ENCODE assay signal across 1 cellular context in the genomic region with DNA sequence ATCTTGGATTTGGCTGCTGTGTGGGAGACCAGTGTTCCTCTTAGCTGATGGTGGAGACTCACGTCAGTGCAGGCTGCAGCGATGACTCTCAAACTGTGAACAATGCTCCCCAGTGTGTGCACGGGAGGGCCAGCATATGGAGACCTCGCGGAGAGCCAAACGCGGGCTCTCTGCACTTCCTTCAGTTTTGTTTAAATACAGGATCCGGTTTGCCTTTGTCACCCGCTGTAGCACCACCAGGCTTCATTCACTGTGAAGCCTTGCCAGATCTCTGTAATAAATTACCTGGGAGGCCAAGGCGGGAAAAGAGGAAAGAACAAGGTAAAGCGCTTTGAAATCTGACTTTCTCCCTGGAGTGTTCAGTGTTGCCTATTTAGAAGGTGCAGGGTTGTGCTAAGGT.
TF ChIP-seq lines count a peak whose summit lies in the region.

No MANE protein-coding gene starts in this region.

TF ChIP-seq in HepG2, 621 proteins besides CTCF, POLR2A, EP300 and RAD21 (continued from another document and continues in another):
- no peak for TF ChIP-seq CREB1 (IDR thresholded peaks at IDR 0.05)
- TF ChIP-seq CREB1 (CRISPR knock-in tag; IDR thresholded peaks at IDR 0.05) = no peak; the same call in 1 of the 2 replicates
- TF ChIP-seq, protein P1, sequence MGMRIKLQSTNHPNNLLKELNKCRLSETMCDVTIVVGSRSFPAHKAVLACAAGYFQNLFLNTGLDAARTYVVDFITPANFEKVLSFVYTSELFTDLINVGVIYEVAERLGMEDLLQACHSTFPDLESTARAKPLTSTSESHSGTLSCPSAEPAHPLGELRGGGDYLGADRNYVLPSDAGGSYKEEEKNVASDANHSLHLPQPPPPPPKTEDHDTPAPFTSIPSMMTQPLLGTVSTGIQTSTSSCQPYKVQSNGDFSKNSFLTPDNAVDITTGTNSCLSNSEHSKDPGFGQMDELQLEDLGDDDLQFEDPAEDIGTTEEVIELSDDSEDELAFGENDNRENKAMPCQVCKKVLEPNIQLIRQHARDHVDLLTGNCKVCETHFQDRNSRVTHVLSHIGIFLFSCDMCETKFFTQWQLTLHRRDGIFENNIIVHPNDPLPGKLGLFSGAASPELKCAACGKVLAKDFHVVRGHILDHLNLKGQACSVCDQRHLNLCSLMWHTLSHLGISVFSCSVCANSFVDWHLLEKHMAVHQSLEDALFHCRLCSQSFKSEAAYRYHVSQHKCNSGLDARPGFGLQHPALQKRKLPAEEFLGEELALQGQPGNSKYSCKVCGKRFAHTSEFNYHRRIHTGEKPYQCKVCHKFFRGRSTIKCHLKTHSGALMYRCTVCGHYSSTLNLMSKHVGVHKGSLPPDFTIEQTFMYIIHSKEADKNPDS (CRISPR knock-in tag; IDR thresholded peaks at IDR 0.05) = no peak
- TF ChIP-seq HOXD1 (CRISPR knock-in tag; IDR thresholded peaks at IDR 0.05) = no peak
- TF ChIP-seq ZNF431 (CRISPR knock-in tag; IDR thresholded peaks at IDR 0.05; ENCODE audit: borderline replicate concordance, low read depth) = no peak
- no peak for TF ChIP-seq ZNF883 (CRISPR knock-in tag; IDR thresholded peaks at IDR 0.05; ENCODE audit: not compliant biosample characterization)
- TF ChIP-seq, protein P2, sequence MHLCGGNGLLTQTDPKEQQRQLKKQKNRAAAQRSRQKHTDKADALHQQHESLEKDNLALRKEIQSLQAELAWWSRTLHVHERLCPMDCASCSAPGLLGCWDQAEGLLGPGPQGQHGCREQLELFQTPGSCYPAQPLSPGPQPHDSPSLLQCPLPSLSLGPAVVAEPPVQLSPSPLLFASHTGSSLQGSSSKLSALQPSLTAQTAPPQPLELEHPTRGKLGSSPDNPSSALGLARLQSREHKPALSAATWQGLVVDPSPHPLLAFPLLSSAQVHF (CRISPR knock-in tag; IDR thresholded peaks at IDR 0.05) = no peak
- TF ChIP-seq POLR2AphosphoS5 (IDR thresholded peaks at IDR 0.05; ENCODE audit: low read depth, low read length) = no peak
- no peak for TF ChIP-seq TSC22D2 (CRISPR knock-in tag; IDR thresholded peaks at IDR 0.05; ENCODE audit: borderline replicate concordance)
- TF ChIP-seq ZNF768 (CRISPR knock-in tag; IDR thresholded peaks at IDR 0.05) = no peak
- no peak for TF ChIP-seq BRD4 (CRISPR knock-in tag; IDR thresholded peaks at IDR 0.05)
- no peak for TF ChIP-seq FOXO1 (CRISPR knock-in tag; IDR thresholded peaks at IDR 0.05)
- no peak for TF ChIP-seq ATF7 (IDR thresholded peaks at IDR 0.05)
- no peak for TF ChIP-seq ATF7 (CRISPR knock-in tag; IDR thresholded peaks at IDR 0.05)
- TF ChIP-seq THAP11 (CRISPR knock-in tag; IDR thresholded peaks at IDR 0.05) = 0 out of 2 replicates have a peak, but pooled peaks have one; percentile 12
- TF ChIP-seq, protein P3, sequence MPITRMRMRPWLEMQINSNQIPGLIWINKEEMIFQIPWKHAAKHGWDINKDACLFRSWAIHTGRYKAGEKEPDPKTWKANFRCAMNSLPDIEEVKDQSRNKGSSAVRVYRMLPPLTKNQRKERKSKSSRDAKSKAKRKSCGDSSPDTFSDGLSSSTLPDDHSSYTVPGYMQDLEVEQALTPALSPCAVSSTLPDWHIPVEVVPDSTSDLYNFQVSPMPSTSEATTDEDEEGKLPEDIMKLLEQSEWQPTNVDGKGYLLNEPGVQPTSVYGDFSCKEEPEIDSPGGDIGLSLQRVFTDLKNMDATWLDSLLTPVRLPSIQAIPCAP (CRISPR knock-in tag; IDR thresholded peaks at IDR 0.05; ENCODE audit: low read depth) = no peak
- TF ChIP-seq, protein P4, sequence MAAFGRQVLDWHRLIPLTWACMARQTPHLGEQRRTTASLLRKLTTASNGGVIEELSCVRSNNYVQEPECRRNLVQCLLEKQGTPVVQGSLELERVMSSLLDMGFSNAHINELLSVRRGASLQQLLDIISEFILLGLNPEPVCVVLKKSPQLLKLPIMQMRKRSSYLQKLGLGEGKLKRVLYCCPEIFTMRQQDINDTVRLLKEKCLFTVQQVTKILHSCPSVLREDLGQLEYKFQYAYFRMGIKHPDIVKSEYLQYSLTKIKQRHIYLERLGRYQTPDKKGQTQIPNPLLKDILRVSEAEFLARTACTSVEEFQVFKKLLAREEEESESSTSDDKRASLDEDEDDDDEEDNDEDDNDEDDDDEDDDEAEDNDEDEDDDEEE (CRISPR knock-in tag; IDR thresholded peaks at IDR 0.05) = no peak
- TF ChIP-seq, protein P5, sequence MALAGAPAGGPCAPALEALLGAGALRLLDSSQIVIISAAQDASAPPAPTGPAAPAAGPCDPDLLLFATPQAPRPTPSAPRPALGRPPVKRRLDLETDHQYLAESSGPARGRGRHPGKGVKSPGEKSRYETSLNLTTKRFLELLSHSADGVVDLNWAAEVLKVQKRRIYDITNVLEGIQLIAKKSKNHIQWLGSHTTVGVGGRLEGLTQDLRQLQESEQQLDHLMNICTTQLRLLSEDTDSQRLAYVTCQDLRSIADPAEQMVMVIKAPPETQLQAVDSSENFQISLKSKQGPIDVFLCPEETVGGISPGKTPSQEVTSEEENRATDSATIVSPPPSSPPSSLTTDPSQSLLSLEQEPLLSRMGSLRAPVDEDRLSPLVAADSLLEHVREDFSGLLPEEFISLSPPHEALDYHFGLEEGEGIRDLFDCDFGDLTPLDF (CRISPR knock-in tag; IDR thresholded peaks at IDR 0.05) = peak; percentile 73
- no peak for TF ChIP-seq MZF1 (CRISPR knock-in tag; IDR thresholded peaks at IDR 0.05; ENCODE audit: borderline replicate concordance)
- TF ChIP-seq AGO1 (IDR thresholded peaks at IDR 0.05; ENCODE audit: low read depth, low read length, poor library complexity, severe bottlenecking) = no peak
- no peak for TF ChIP-seq ZNF777 (CRISPR knock-in tag; IDR thresholded peaks at IDR 0.05)
- TF ChIP-seq PPARG (CRISPR knock-in tag; conservative IDR thresholded peaks at IDR 0.05) = 0 out of 2 replicates have a peak, but pooled peaks have one; percentile 48
- no peak for TF ChIP-seq ZBTB7A (CRISPR knock-in tag; IDR thresholded peaks at IDR 0.05)
- no peak for TF ChIP-seq ZNF446 (CRISPR knock-in tag; IDR thresholded peaks at IDR 0.05)
- no peak for TF ChIP-seq ZNF879 (CRISPR knock-in tag; IDR thresholded peaks at IDR 0.05)
- no peak for TF ChIP-seq ARNT (IDR thresholded peaks at IDR 0.05)
- no peak for TF ChIP-seq TBX3 (IDR thresholded peaks at IDR 0.05; ENCODE audit: borderline replicate concordance)
- TF ChIP-seq ARID2 (CRISPR knock-in tag; IDR thresholded peaks at IDR 0.05; ENCODE audit: borderline replicate concordance) = no peak
- TF ChIP-seq ZNF850 (CRISPR knock-in tag; conservative IDR thresholded peaks at IDR 0.05) = no peak
- TF ChIP-seq, protein P6, sequence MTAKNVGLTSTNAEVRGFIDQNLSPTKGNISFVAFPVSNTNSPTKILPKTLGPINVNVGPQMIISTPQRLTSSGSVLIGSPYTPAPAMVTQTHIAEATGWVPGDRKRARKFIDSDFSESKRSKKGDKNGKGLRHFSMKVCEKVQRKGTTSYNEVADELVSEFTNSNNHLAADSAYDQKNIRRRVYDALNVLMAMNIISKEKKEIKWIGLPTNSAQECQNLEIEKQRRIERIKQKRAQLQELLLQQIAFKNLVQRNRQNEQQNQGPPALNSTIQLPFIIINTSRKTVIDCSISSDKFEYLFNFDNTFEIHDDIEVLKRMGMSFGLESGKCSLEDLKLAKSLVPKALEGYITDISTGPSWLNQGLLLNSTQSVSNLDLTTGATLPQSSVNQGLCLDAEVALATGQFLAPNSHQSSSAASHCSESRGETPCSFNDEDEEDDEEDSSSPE (CRISPR knock-in tag; IDR thresholded peaks at IDR 0.05) = peak; percentile 66; the same call in 1 of the 2 replicates
- TF ChIP-seq, protein P7, sequence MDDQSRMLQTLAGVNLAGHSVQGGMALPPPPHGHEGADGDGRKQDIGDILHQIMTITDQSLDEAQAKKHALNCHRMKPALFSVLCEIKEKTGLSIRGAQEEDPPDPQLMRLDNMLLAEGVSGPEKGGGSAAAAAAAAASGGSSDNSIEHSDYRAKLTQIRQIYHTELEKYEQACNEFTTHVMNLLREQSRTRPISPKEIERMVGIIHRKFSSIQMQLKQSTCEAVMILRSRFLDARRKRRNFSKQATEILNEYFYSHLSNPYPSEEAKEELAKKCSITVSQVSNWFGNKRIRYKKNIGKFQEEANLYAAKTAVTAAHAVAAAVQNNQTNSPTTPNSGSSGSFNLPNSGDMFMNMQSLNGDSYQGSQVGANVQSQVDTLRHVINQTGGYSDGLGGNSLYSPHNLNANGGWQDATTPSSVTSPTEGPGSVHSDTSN (CRISPR knock-in tag; IDR thresholded peaks at IDR 0.05; ENCODE audit: borderline replicate concordance) = no peak
- no peak for TF ChIP-seq ZNF713 (CRISPR knock-in tag; IDR thresholded peaks at IDR 0.05)
- no peak for TF ChIP-seq ZNF703 (CRISPR knock-in tag; IDR thresholded peaks at IDR 0.05; ENCODE audit: borderline replicate concordance)
- TF ChIP-seq KLF9 (CRISPR knock-in tag; IDR thresholded peaks at IDR 0.05; ENCODE audit: low read depth) = no peak
- TF ChIP-seq, protein P8, sequence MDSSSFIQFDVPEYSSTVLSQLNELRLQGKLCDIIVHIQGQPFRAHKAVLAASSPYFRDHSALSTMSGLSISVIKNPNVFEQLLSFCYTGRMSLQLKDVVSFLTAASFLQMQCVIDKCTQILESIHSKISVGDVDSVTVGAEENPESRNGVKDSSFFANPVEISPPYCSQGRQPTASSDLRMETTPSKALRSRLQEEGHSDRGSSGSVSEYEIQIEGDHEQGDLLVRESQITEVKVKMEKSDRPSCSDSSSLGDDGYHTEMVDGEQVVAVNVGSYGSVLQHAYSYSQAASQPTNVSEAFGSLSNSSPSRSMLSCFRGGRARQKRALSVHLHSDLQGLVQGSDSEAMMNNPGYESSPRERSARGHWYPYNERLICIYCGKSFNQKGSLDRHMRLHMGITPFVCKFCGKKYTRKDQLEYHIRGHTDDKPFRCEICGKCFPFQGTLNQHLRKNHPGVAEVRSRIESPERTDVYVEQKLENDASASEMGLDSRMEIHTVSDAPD (CRISPR knock-in tag; IDR thresholded peaks at IDR 0.05) = peak; percentile 43; the same call in 1 of the 2 replicates
- no peak for TF ChIP-seq ZNF337 (CRISPR knock-in tag; IDR thresholded peaks at IDR 0.05; ENCODE audit: borderline replicate concordance, low read depth)
- TF ChIP-seq ZNF549 (CRISPR knock-in tag; IDR thresholded peaks at IDR 0.05) = no peak
- no peak for TF ChIP-seq PHF20 (CRISPR knock-in tag; IDR thresholded peaks at IDR 0.05)
- TF ChIP-seq ATRX (CRISPR knock-in tag; IDR thresholded peaks at IDR 0.05; ENCODE audit: borderline replicate concordance) = no peak
- TF ChIP-seq ZSCAN30 (CRISPR knock-in tag; IDR thresholded peaks at IDR 0.05) = no peak
- TF ChIP-seq MBD4 (IDR thresholded peaks at IDR 0.05; ENCODE audit: borderline replicate concordance, low read length) = no peak
- TF ChIP-seq HNRNPK (IDR thresholded peaks at IDR 0.05; ENCODE audit: low read depth, low read length, poor library complexity, severe bottlenecking) = no peak
- TF ChIP-seq, protein P9, sequence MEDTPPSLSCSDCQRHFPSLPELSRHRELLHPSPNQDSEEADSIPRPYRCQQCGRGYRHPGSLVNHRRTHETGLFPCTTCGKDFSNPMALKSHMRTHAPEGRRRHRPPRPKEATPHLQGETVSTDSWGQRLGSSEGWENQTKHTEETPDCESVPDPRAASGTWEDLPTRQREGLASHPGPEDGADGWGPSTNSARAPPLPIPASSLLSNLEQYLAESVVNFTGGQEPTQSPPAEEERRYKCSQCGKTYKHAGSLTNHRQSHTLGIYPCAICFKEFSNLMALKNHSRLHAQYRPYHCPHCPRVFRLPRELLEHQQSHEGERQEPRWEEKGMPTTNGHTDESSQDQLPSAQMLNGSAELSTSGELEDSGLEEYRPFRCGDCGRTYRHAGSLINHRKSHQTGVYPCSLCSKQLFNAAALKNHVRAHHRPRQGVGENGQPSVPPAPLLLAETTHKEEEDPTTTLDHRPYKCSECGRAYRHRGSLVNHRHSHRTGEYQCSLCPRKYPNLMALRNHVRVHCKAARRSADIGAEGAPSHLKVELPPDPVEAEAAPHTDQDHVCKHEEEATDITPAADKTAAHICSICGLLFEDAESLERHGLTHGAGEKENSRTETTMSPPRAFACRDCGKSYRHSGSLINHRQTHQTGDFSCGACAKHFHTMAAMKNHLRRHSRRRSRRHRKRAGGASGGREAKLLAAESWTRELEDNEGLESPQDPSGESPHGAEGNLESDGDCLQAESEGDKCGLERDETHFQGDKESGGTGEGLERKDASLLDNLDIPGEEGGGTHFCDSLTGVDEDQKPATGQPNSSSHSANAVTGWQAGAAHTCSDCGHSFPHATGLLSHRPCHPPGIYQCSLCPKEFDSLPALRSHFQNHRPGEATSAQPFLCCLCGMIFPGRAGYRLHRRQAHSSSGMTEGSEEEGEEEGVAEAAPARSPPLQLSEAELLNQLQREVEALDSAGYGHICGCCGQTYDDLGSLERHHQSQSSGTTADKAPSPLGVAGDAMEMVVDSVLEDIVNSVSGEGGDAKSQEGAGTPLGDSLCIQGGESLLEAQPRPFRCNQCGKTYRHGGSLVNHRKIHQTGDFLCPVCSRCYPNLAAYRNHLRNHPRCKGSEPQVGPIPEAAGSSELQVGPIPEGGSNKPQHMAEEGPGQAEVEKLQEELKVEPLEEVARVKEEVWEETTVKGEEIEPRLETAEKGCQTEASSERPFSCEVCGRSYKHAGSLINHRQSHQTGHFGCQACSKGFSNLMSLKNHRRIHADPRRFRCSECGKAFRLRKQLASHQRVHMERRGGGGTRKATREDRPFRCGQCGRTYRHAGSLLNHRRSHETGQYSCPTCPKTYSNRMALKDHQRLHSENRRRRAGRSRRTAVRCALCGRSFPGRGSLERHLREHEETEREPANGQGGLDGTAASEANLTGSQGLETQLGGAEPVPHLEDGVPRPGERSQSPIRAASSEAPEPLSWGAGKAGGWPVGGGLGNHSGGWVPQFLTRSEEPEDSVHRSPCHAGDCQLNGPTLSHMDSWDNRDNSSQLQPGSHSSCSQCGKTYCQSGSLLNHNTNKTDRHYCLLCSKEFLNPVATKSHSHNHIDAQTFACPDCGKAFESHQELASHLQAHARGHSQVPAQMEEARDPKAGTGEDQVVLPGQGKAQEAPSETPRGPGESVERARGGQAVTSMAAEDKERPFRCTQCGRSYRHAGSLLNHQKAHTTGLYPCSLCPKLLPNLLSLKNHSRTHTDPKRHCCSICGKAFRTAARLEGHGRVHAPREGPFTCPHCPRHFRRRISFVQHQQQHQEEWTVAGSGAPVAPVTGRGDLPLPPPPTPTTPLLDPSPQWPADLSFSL (CRISPR knock-in tag; IDR thresholded peaks at IDR 0.05) = no peak
- peak; percentile 75; the same call in 1 of the 2 replicates for TF ChIP-seq TBX2 (CRISPR knock-in tag; IDR thresholded peaks at IDR 0.05; ENCODE audit: borderline replicate concordance)
- TF ChIP-seq PTBP1 (IDR thresholded peaks at IDR 0.05; ENCODE audit: low read depth, low read length, poor library complexity, severe bottlenecking) = no peak
- TF ChIP-seq HMG20A (CRISPR knock-in tag; IDR thresholded peaks at IDR 0.05; ENCODE audit: borderline replicate concordance) = peak; percentile 39
- TF ChIP-seq MIXL1 (CRISPR knock-in tag; IDR thresholded peaks at IDR 0.05) = no peak
- TF ChIP-seq ZNF678 (CRISPR knock-in tag; IDR thresholded peaks at IDR 0.05) = no peak
- 0 out of 2 replicates have a peak, but pooled peaks have one; percentile 50 for TF ChIP-seq NAIF1 (CRISPR knock-in tag; IDR thresholded peaks at IDR 0.05; ENCODE audit: borderline replicate concordance)
- no peak for TF ChIP-seq ZNF746 (CRISPR knock-in tag; IDR thresholded peaks at IDR 0.05)
- TF ChIP-seq PHF8 (CRISPR knock-in tag; IDR thresholded peaks at IDR 0.05) = no peak
